1 cellular context compared by ENCODE assay signal in the genomic region with DNA sequence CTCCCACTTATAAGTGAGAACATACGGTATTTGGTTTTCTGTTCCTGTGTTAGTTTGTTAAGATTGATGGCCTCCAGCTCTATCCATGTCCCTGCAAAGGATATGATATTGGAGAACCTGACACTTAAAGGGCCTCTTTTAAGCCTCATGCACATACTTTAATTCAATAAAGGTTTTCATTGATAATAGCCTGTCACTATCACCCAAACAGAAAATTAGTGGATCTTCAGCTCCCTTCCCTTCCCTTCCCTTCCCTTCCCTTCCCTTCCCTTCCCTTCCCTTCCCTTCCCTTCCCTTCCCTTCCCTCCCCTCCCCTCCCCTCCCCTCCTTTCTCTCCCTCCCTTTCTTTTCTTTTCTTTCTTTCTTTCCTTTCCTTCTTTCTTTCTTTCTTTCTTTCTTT.
A peak's percentile ranks its signal among the peaks of the same experiment; 100 is the strongest.
DNase-seq lines count a peak whose midpoint lies in the region; ATAC-seq, FAIRE-seq and TF ChIP-seq lines count a peak whose summit lies in the region.
"Not testable (repeated sequence)": the region's sequence is repeated elsewhere in the genome, so short reads cannot be mapped to it uniquely, and the experiment has no call there.

No MANE protein-coding gene starts in this region.

- H3K36me3 ChIP-seq in HepG2 (replicated peaks in 1 of 2; ENCODE audit: control insufficient read depth in 1 of 2, insufficient read depth in 2 of 2, low read length in 2 of 2), result not testable (repeated sequence)

- in situ Hi-C loops in HepG2 (cut with HindIII; ENCODE audit: extremely low pct_ligation_motif_present, low pct_unique_long_range_greater_than_20kb), result not testable (repeated sequence)

- H3K9me3 ChIP-seq in HepG2 (ENCODE audit: low read length), result peaks cover 15% of the 10 kb centered on the region; the same call in 1 of the 2 replicates

- CTCF ChIA-PET in HepG2 (lab: Yijun Ruan, JAX; ENCODE audit: low intra/inter-chr PET ratio, low total read pairs), result not testable (repeated sequence)

- not testable (repeated sequence) for TF ChIP-seq CTCF in HepG2 (CRISPR knock-in tag; IDR thresholded peaks at IDR 0.05)

- not testable (repeated sequence) for H3K9ac ChIP-seq in HepG2 (ENCODE audit: insufficient read depth, low read depth, low read length)

- TF ChIP-seq POLR2A in HepG2 (IDR thresholded peaks at IDR 0.05; ENCODE audit: insufficient read depth in 1 of 2, low read depth in 2 of 2, low read length in 2 of 2), result not testable (repeated sequence)

- not testable (repeated sequence) for H2AFZ ChIP-seq in HepG2 (ENCODE audit: low read length)

- not testable (repeated sequence) for DNase-seq in HepG2 (ENCODE audit: low spot score)

- not testable (repeated sequence) for ATAC-seq in HepG2

- 100% methylated on average over 1 of the region's 1 CpG for WGBS in HepG2 (ENCODE audit: low lambda C conversion rate)

- intact Hi-C loops in HepG2 (cut with micrococcal nuclease; ENCODE audit: unreplicated experiment), result not testable (repeated sequence)

- H3K4me3 ChIP-seq in HepG2 (replicated peaks in 1 of 3; ENCODE audit: insufficient read depth in 1 of 3, low read depth in 2 of 3, low read length in 3 of 3), result not testable (repeated sequence)

- not testable (repeated sequence) for H3K27ac ChIP-seq in HepG2 (ENCODE audit: extremely low read length, insufficient read depth, low read length)

- TF ChIP-seq RAD21 in HepG2 (CRISPR knock-in tag; IDR thresholded peaks at IDR 0.05), result not testable (repeated sequence)

- not testable (repeated sequence) for H3K4me1 ChIP-seq in HepG2 (ENCODE audit: insufficient read depth, low read length)

- not testable (repeated sequence) for TF ChIP-seq EP300 in HepG2 (IDR thresholded peaks at IDR 0.05; ENCODE audit: low read depth in 2 of 2, low read length in 2 of 2); HepG2 (CRISPR knock-in tag; IDR thresholded peaks at IDR 0.05; ENCODE audit: borderline replicate concordance)

- BruUV-seq in HepG2 (replicated peaks; lab: Mats Ljungman, UMichigan), result not testable (repeated sequence)

- not testable (repeated sequence) for H3K79me2 ChIP-seq in HepG2 (ENCODE audit: insufficient read depth, low read length)

- not testable (repeated sequence) for FAIRE-seq in HepG2 (lab: Jason Lieb, UNC)

- not testable (repeated sequence) for H3K4me2 ChIP-seq in HepG2 (ENCODE audit: low read depth, low read length)

- not testable (repeated sequence) for H3K27me3 ChIP-seq in HepG2 (ENCODE audit: control insufficient read depth in 1 of 2, insufficient read depth in 2 of 2, low read length in 2 of 2)

- POLR2A ChIA-PET in HepG2 (lab: Yijun Ruan, JAX), result not testable (repeated sequence)

- not testable (repeated sequence) for H4K20me1 ChIP-seq in HepG2 (ENCODE audit: insufficient read depth, low read length)

TF ChIP-seq in HepG2, 621 proteins besides CTCF, POLR2A, EP300 and RAD21:
- peak; percentile 93 for TF ChIP-seq HNRNPK (IDR thresholded peaks at IDR 0.05; ENCODE audit: low read depth, low read length, poor library complexity, severe bottlenecking)
TF ChIP-seq in HepG2: peak in this region for 1; not testable (repeated sequence) for 620.
